ENCODE assay signal across 10 cellular contexts in the genomic region with DNA sequence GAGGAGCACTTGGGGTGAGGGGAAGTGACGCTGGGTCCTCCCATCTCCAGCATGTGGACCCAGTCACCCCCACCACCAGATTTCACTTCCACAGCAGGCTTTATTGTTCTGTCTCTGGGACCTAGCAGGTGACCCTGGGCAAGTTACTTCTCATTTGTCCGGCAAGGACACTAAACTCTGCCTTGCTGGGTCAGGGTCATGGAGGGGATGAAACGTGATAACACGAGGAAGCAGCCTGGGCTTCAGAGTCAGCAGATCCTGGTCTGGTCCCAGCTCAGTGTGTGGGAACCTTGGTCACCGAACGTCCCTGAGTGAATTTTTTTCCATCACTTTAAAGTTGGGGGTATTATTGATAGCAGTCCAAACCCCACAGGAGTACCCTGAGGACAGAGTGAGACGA. TPM values are rescaled to one million over a fixed set of nuclear protein-coding genes. Genes with fewer than 3 reads are reported as not detected.
DNase-seq lines count a peak whose midpoint lies in the region; ATAC-seq and TF ChIP-seq lines count a peak whose summit lies in the region.
"Had no signal": no experiment of that assay in that cellular context is flagged by ENCODE, and none has a peak within 500 bp of the region (broad histone marks: within the 10 kb centered on the region; RNA-seq: fewer than 3 reads in every experiment).

No MANE protein-coding gene starts in this region.

- no peak for ATAC-seq in GM21390 (IDR thresholded peaks at IDR 0.05; ENCODE audit: unreplicated experiment)
- ATAC-seq: stimulated activated naive B cell treated with anti-CD40 and anti-IgM and Interleukin-4, amounts not matched to agents 10 μg/mL and 1 μg/mL and 100 μg/mL, for 72 hours had no signal

- H3K4me1 Mint-ChIP-seq in activated naive CD4-positive, alpha-beta T cell treated with anti-CD3 and anti-CD28 coated beads for 36 hours (ENCODE audit: low read depth): peaks cover 45% of the 10 kb centered on the region
- peaks cover 47% of the 10 kb centered on the region for H3K4me1 Mint-ChIP-seq in activated naive CD4-positive, alpha-beta T cell treated with anti-CD3 and anti-CD28 coated beads, Interleukin-2, amount 10 ng/mL, durations not matched to agents 7 days and 5 days
- peaks cover 40% of the 10 kb centered on the region for H3K4me1 Mint-ChIP-seq in activated CD4-positive, alpha-beta memory T cell treated with anti-CD3 and anti-CD28 coated beads, Interleukin-2, amount 10 ng/mL, durations not matched to agents 7 days and 5 days
- peaks cover 16% of the 10 kb centered on the region for H3K4me1 Mint-ChIP-seq in glutamatergic neuron (ENCODE audit: low read depth, unreplicated experiment)

- intact Hi-C loops in activated naive CD4-positive, alpha-beta T cell treated with anti-CD3 and anti-CD28 coated beads for 36 hours (cut with micrococcal nuclease): no loop called here

- H3K9me3 Mint-ChIP-seq in activated naive CD4-positive, alpha-beta T cell treated with anti-CD3 and anti-CD28 coated beads for 36 hours: no peaks in the 10 kb centered on the region
- H3K9me3 Mint-ChIP-seq in activated naive CD4-positive, alpha-beta T cell treated with anti-CD3 and anti-CD28 coated beads, Interleukin-2, amount 10 ng/mL, durations not matched to agents 7 days and 5 days: no peaks in the 10 kb centered on the region
- H3K9me3 Mint-ChIP-seq in activated CD4-positive, alpha-beta memory T cell treated with anti-CD3 and anti-CD28 coated beads, Interleukin-2, amount 10 ng/mL, durations not matched to agents 7 days and 5 days: no peaks in the 10 kb centered on the region
- H3K9me3 Mint-ChIP-seq in glutamatergic neuron (ENCODE audit: unreplicated experiment): peaks cover 12% of the 10 kb centered on the region
- H3K9me3 Mint-ChIP-seq: stimulated activated naive B cell treated with anti-CD40 and anti-IgM and Interleukin-4, amounts not matched to agents 10 μg/mL and 1 μg/mL and 100 μg/mL, for 72 hours had no signal

- TF ChIP-seq CTCF in glutamatergic neuron (IDR thresholded peaks at IDR 0.05; ENCODE audit: partially characterized antibody, unreplicated experiment) (no peak), smooth muscle cell (IDR thresholded peaks at IDR 0.05; ENCODE audit: borderline replicate concordance, insufficient read depth, poor library complexity, severe bottlenecking) (no peak)

- H3K27ac ChIP-seq in smooth muscle cell (ENCODE audit: low read depth): peak overlapping the region; percentile 7

- no peak overlapping the region for H3K9ac ChIP-seq in smooth muscle cell (ENCODE audit: low read depth)

- H3K4me3 ChIP-seq in smooth muscle cell: peak overlapping the region; percentile 3

- H3K4me1 ChIP-seq in smooth muscle cell (ENCODE audit: low read depth): peaks cover 33% of the 10 kb centered on the region

- peak overlapping the region; percentile 86 for H3K4me2 ChIP-seq in smooth muscle cell

- peaks cover 84% of the 10 kb centered on the region for H4K20me1 ChIP-seq in smooth muscle cell (ENCODE audit: low read depth)

- CTCF ChIA-PET in activated naive CD4-positive, alpha-beta T cell treated with anti-CD3 and anti-CD28 coated beads for 36 hours (lab: Charles Lee): no interaction called here
- CTCF ChIA-PET in activated naive CD4-positive, alpha-beta T cell treated with anti-CD3 and anti-CD28 coated beads, Interleukin-2, amount 10 ng/mL, durations not matched to agents 7 days and 5 days (lab: Charles Lee): no interaction called here
- CTCF ChIA-PET in activated CD4-positive, alpha-beta memory T cell treated with anti-CD3 and anti-CD28 coated beads, Interleukin-2, amount 10 ng/mL, durations not matched to agents 7 days and 5 days (lab: Charles Lee): no interaction called here

- no peaks in the 10 kb centered on the region for H3K27me3 Mint-ChIP-seq in activated naive CD4-positive, alpha-beta T cell treated with anti-CD3 and anti-CD28 coated beads for 36 hours (ENCODE audit: low read depth)
- H3K27me3 Mint-ChIP-seq in activated naive CD4-positive, alpha-beta T cell treated with anti-CD3 and anti-CD28 coated beads, Interleukin-2, amount 10 ng/mL, durations not matched to agents 7 days and 5 days: no peaks in the 10 kb centered on the region
- H3K27me3 Mint-ChIP-seq in activated CD4-positive, alpha-beta memory T cell treated with anti-CD3 and anti-CD28 coated beads, Interleukin-2, amount 10 ng/mL, durations not matched to agents 7 days and 5 days: no peaks in the 10 kb centered on the region
- H3K27me3 Mint-ChIP-seq in glutamatergic neuron (ENCODE audit: unreplicated experiment): peaks cover 3% of the 10 kb centered on the region
- H3K27me3 Mint-ChIP-seq: stimulated activated naive B cell treated with anti-CD40 and anti-IgM and Interleukin-4, amounts not matched to agents 10 μg/mL and 1 μg/mL and 100 μg/mL, for 72 hours had no signal

- no peaks in the 10 kb centered on the region for H3K9me3 ChIP-seq in smooth muscle cell (replicated peaks; ENCODE audit: low read depth)

- POLR2A ChIA-PET in activated CD4-positive, alpha-beta memory T cell treated with anti-CD3 and anti-CD28 coated beads, Interleukin-2, amount 10 ng/mL, durations not matched to agents 7 days and 5 days (lab: Charles Lee): no interaction called here

- H3K4me3 Mint-ChIP-seq in activated naive CD4-positive, alpha-beta T cell treated with anti-CD3 and anti-CD28 coated beads for 36 hours: no peak overlapping the region
- no peak overlapping the region for H3K4me3 Mint-ChIP-seq in activated naive CD4-positive, alpha-beta T cell treated with anti-CD3 and anti-CD28 coated beads, Interleukin-2, amount 10 ng/mL, durations not matched to agents 7 days and 5 days
- H3K4me3 Mint-ChIP-seq in activated CD4-positive, alpha-beta memory T cell treated with anti-CD3 and anti-CD28 coated beads, Interleukin-2, amount 10 ng/mL, durations not matched to agents 7 days and 5 days: no peak overlapping the region
- H3K4me3 Mint-ChIP-seq in glutamatergic neuron (ENCODE audit: unreplicated experiment): peak overlapping the region; percentile 96

- DNase-seq in activated naive CD4-positive, alpha-beta T cell treated with anti-CD3 and anti-CD28 coated beads for 36 hours: no peak
- DNase-seq in activated naive CD4-positive, alpha-beta T cell treated with anti-CD3 and anti-CD28 coated beads, Interleukin-2, amount 10 ng/mL, durations not matched to agents 7 days and 5 days: no peak
- DNase-seq in activated CD4-positive, alpha-beta memory T cell treated with anti-CD3 and anti-CD28 coated beads, Interleukin-2, amount 10 ng/mL, durations not matched to agents 7 days and 5 days: no peak
- DNase-seq in glutamatergic neuron (no peak), smooth muscle cell (lab: John Stamatoyannopoulos, UW; ENCODE audit: unreplicated experiment) (no peak), SW 1271 (lab: John Stamatoyannopoulos, UW) (no peak), pons (ENCODE audit: low spot score) (no peak)
- DNase-seq: activated CD4-positive, CD25-positive, alpha-beta regulatory T cell treated with anti-CD3 and anti-CD28 coated beads, Interleukin-2, amount 50 U/mL, for 72 hours; stimulated activated naive B cell treated with anti-CD40 and anti-IgM and Interleukin-4, amounts not matched to agents 10 μg/mL and 1 μg/mL and 100 μg/mL, for 72 hours had no signal

- H3K27ac Mint-ChIP-seq in activated naive CD4-positive, alpha-beta T cell treated with anti-CD3 and anti-CD28 coated beads for 36 hours: peak overlapping the region; percentile 71
- H3K27ac Mint-ChIP-seq in activated naive CD4-positive, alpha-beta T cell treated with anti-CD3 and anti-CD28 coated beads, Interleukin-2, amount 10 ng/mL, durations not matched to agents 7 days and 5 days: no peak overlapping the region
- H3K27ac Mint-ChIP-seq in activated CD4-positive, alpha-beta memory T cell treated with anti-CD3 and anti-CD28 coated beads, Interleukin-2, amount 10 ng/mL, durations not matched to agents 7 days and 5 days: peak overlapping the region; percentile 35
- H3K27ac Mint-ChIP-seq in glutamatergic neuron (ENCODE audit: unreplicated experiment): no peak overlapping the region
- H3K27ac Mint-ChIP-seq: stimulated activated naive B cell treated with anti-CD40 and anti-IgM and Interleukin-4, amounts not matched to agents 10 μg/mL and 1 μg/mL and 100 μg/mL, for 72 hours had no signal

- 71% methylated on average over 7 of the region's 7 CpGs for WGBS in smooth muscle cell (ENCODE audit: low lambda C conversion rate)

- H3K36me3 Mint-ChIP-seq in activated naive CD4-positive, alpha-beta T cell treated with anti-CD3 and anti-CD28 coated beads for 36 hours (ENCODE audit: low read depth): peaks cover 36% of the 10 kb centered on the region
- peaks cover 52% of the 10 kb centered on the region for H3K36me3 Mint-ChIP-seq in activated naive CD4-positive, alpha-beta T cell treated with anti-CD3 and anti-CD28 coated beads, Interleukin-2, amount 10 ng/mL, durations not matched to agents 7 days and 5 days
- peaks cover 64% of the 10 kb centered on the region for H3K36me3 Mint-ChIP-seq in activated CD4-positive, alpha-beta memory T cell treated with anti-CD3 and anti-CD28 coated beads, Interleukin-2, amount 10 ng/mL, durations not matched to agents 7 days and 5 days (ENCODE audit: low read depth)
- H3K36me3 Mint-ChIP-seq in glutamatergic neuron (ENCODE audit: unreplicated experiment): no peaks in the 10 kb centered on the region

- no peaks in the 10 kb centered on the region for H3K27me3 ChIP-seq in smooth muscle cell (ENCODE audit: low read depth)

- peaks cover 64% of the 10 kb centered on the region for H3K79me2 ChIP-seq in smooth muscle cell (ENCODE audit: low read depth)

- H3K36me3 ChIP-seq in smooth muscle cell (ENCODE audit: low read depth): peaks cover 6% of the 10 kb centered on the region

- no peaks in the 10 kb centered on the region for H3F3A ChIP-seq in smooth muscle cell (ENCODE audit: low read depth)

- no peak overlapping the region for H2AFZ ChIP-seq in smooth muscle cell (ENCODE audit: low read depth)

RNA-seq across cellular contexts. Expression of gene UBA1, which starts 3.9 kb away (rescaled TPM):
- 100 to 1,000 TPM; 246 to 251 TPM for total RNA-seq in activated naive CD4-positive, alpha-beta T cell treated with anti-CD3 and anti-CD28 coated beads for 36 hours
- 100 to 1,000 TPM; 180 to 187 TPM for total RNA-seq in activated CD4-positive, alpha-beta memory T cell treated with anti-CD3 and anti-CD28 coated beads, Interleukin-2, amount 10 ng/mL, durations not matched to agents 7 days and 5 days
- total RNA-seq in glutamatergic neuron (ENCODE audit: unreplicated experiment) (503 TPM), smooth muscle cell (223 and 233 TPM in 2 replicates)
- polyA plus RNA-seq in smooth muscle cell: 243 and 246 TPM in 2 replicates

RNA-seq across cellular contexts. Expression of gene CDK16, which starts 21.0 kb away (rescaled TPM):
- 10 to 100 TPM; 85.3 to 88.3 TPM for total RNA-seq in activated naive CD4-positive, alpha-beta T cell treated with anti-CD3 and anti-CD28 coated beads for 36 hours
- total RNA-seq in activated CD4-positive, alpha-beta memory T cell treated with anti-CD3 and anti-CD28 coated beads, Interleukin-2, amount 10 ng/mL, durations not matched to agents 7 days and 5 days: 10 to 100 TPM; 59.6 to 60.0 TPM
- total RNA-seq in glutamatergic neuron (ENCODE audit: unreplicated experiment) (181 TPM), smooth muscle cell (118 and 176 TPM in 2 replicates)
- 269 and 270 TPM in 2 replicates for polyA plus RNA-seq in smooth muscle cell

RNA-seq across cellular contexts. Expression of gene USP11, which starts 35.3 kb away (rescaled TPM):
- 10 to 100 TPM; 12.2 to 12.4 TPM for total RNA-seq in activated naive CD4-positive, alpha-beta T cell treated with anti-CD3 and anti-CD28 coated beads for 36 hours
- total RNA-seq in activated CD4-positive, alpha-beta memory T cell treated with anti-CD3 and anti-CD28 coated beads, Interleukin-2, amount 10 ng/mL, durations not matched to agents 7 days and 5 days: 10 to 100 TPM; 27.6 to 29.4 TPM
- total RNA-seq in glutamatergic neuron (ENCODE audit: unreplicated experiment) (190 TPM), smooth muscle cell (80.6 and 84.0 TPM in 2 replicates)
- 211 and 221 TPM in 2 replicates for polyA plus RNA-seq in smooth muscle cell

RNA-seq across cellular contexts. Expression of gene RBM10, which starts 52.5 kb away (rescaled TPM):
- total RNA-seq in activated naive CD4-positive, alpha-beta T cell treated with anti-CD3 and anti-CD28 coated beads for 36 hours: 10 to 100 TPM; 65.4 to 65.5 TPM
- total RNA-seq in activated CD4-positive, alpha-beta memory T cell treated with anti-CD3 and anti-CD28 coated beads, Interleukin-2, amount 10 ng/mL, durations not matched to agents 7 days and 5 days: 10 to 100 TPM; 55.3 to 57.0 TPM
- 74.6 TPM for total RNA-seq in glutamatergic neuron (ENCODE audit: unreplicated experiment)
- 17.6 and 18.3 TPM in 2 replicates for total RNA-seq in smooth muscle cell
- 39.2 and 42.7 TPM in 2 replicates for polyA plus RNA-seq in smooth muscle cell

RNA-seq across cellular contexts. Expression of gene NDUFB11, which starts 53.0 kb away (rescaled TPM):
- 10 to 100 TPM; 85.8 to 87.2 TPM for total RNA-seq in activated naive CD4-positive, alpha-beta T cell treated with anti-CD3 and anti-CD28 coated beads for 36 hours
- total RNA-seq in activated CD4-positive, alpha-beta memory T cell treated with anti-CD3 and anti-CD28 coated beads, Interleukin-2, amount 10 ng/mL, durations not matched to agents 7 days and 5 days: 10 to 100 TPM; 89.0 to 89.8 TPM
- 161 TPM for total RNA-seq in glutamatergic neuron (ENCODE audit: unreplicated experiment)
- 67.4 and 82.6 TPM in 2 replicates for total RNA-seq in smooth muscle cell
- polyA plus RNA-seq in smooth muscle cell: 167 and 178 TPM in 2 replicates

Comparison
In these comparisons a context has a peak if more than half of its experiments do, and no peak if none do; other contexts are left out.
1. H3K27ac Mint-ChIP-seq: peak in activated naive CD4-positive, alpha-beta T cell treated with anti-CD3 and anti-CD28 coated beads for 36 hours (single experiment) and activated CD4-positive, alpha-beta memory T cell treated with anti-CD3 and anti-CD28 coated beads, Interleukin-2, amount 10 ng/mL, durations not matched to agents 7 days and 5 days (single experiment); none in activated naive CD4-positive, alpha-beta T cell treated with anti-CD3 and anti-CD28 coated beads, Interleukin-2, amount 10 ng/mL, durations not matched to agents 7 days and 5 days (single experiment) and glutamatergic neuron (single experiment).